In the genomic region with DNA sequence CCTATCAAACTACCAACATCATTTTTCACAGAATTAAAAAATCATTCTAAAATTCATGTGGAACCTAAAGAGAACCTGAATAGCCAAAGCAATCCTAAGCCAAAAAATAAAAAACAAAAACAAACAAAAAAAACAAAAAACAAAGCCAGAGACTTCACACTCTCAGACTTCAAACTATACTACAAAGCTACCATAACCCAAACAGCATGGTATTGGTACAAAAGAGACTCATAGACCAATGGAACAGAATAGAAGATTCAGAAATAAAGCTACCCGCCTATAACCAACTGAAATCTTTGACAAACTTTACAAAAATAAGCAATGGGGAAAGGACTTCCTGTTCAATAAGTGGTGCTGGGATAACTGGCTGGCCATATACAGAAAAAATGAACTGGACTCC, we compare ENCODE assay signal across 9 cellular contexts.
"Had no signal": no experiment of that assay in that cellular context is flagged by ENCODE, and none has a peak within 500 bp of the region (broad histone marks: within the 10 kb centered on the region; RNA-seq: fewer than 3 reads in every experiment).

No MANE protein-coding gene starts in this region.

- H3K4me3 ChIP-seq: GM23338, HAP-1 had no signal

- DNase-seq: H7, HFFc6, KBM-7 had no signal

- H3K27ac ChIP-seq: HL-60, KMS-11 had no signal

- H3K27ac Mint-ChIP-seq: GM23338, HFFc6, IgD-negative memory B cell had no signal

- ATAC-seq: GM23338, HepG2 had no signal

- H3K27me3 Mint-ChIP-seq: IgD-negative memory B cell had no signal

- H3K36me3 Mint-ChIP-seq: IgD-negative memory B cell had no signal

- H3K4me3 Mint-ChIP-seq: GM23338, HFFc6, IgD-negative memory B cell had no signal

- H3K4me1 ChIP-seq: HAP-1 had no signal

- H3K4me1 Mint-ChIP-seq: GM23338, IgD-negative memory B cell had no signal

- H3K36me3 ChIP-seq: HAP-1 had no signal
